20 cellular contexts compared by ENCODE assay signal in the genomic region with DNA sequence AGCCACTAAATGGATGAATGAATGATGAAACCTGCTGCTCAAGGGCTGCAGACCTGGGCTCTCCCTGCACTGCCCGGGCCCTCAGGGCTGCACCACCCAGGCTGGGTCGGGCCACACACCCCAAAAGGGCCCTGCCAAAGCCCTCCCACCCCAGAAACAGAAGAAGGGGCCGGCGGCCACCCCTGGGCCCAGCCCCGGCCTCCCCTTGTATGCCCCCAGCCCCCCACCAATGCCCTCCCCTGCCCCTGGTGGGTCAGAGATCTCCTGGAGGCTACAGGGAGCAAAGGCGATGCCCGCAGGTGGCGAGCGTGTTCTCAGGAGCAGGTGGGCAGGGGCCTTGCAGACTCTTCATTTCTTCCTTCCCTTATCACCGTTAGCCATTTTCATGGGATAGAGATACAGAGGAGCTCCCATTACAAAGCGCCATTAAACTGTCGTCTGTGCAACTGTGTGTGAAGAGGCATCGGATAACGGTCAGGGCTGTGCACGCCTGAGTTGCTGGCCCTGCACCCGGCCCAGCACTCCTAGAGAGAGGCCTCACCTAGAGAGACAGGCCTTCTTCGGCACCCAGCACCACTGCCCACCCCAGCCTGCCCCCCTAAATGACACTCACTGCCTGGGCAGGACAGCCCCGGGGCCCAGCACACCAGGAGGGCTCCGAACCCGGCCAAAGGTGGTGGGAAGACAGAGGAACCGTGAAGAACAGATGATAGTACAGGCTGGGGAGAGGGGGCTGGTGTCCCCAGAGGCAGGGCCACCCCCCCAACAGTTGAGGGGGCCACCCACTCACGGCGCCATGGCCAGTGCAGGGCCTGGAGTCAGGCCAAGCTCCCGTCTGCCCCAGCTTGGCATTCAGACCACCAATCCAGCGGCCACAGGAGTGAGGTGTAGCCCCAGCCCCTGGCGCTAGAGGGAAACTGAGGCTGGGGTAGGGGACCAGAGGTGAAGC.
"Had no signal": no experiment of that assay in that cellular context is flagged by ENCODE, and none has a peak within 500 bp of the region (broad histone marks: within the 10 kb centered on the region; RNA-seq: fewer than 3 reads in every experiment).

No MANE protein-coding gene starts in this region.

- H3K4me3 ChIP-seq: ascending aorta, lung, neural progenitor cell, thyroid gland had no signal

- H3K36me3 ChIP-seq: ascending aorta, brain microvascular endothelial cell, neural progenitor cell, thyroid gland, upper lobe of right lung had no signal

- H3K27ac ChIP-seq: ascending aorta, brain microvascular endothelial cell, neural progenitor cell, thyroid gland, upper lobe of right lung had no signal

- ATAC-seq: activated naive CD4-positive, alpha-beta T cell treated with anti-CD3 and anti-CD28 coated beads, Interleukin-2, amount 50 U/mL, for 72 hours; activated T-helper 17 cell treated with anti-CD3 and anti-CD28 coated beads, Interleukin-2, amount 50 U/mL, for 72 hours; effector memory CD8-positive, alpha-beta T cell; esophagus mucosa; naive thymus-derived CD4-positive, alpha-beta T cell; WTC11 had no signal

- H3K4me1 ChIP-seq: neural progenitor cell had no signal

- H3K27me3 ChIP-seq: ascending aorta, brain microvascular endothelial cell, thyroid gland had no signal

- H3K9me3 ChIP-seq: ascending aorta, thyroid gland, upper lobe of right lung had no signal

- DNase-seq: activated T-cell treated with anti-CD3 and anti-CD28 coated beads, Interleukin-2, amount 50 U/mL, for 1 hour; brain microvascular endothelial cell; central memory CD4-positive, alpha-beta T cell; effector memory CD8-positive, alpha-beta T cell; foreskin melanocyte; hippocampal formation; naive thymus-derived CD4-positive, alpha-beta T cell; stimulated activated CD4-positive, alpha-beta T cell treated with anti-CD3 and anti-CD28 coated beads, Interleukin-4, amount 100 ng/mL, for 24 hours; stimulated activated naive CD4-positive, alpha-beta T cell treated with Interleukin-2 at 50 U/mL for 16 hours; substantia nigra; T-helper 9 cell; thyroid gland; upper lobe of right lung had no signal
